18 cellular contexts compared by ENCODE assay signal in the genomic region with DNA sequence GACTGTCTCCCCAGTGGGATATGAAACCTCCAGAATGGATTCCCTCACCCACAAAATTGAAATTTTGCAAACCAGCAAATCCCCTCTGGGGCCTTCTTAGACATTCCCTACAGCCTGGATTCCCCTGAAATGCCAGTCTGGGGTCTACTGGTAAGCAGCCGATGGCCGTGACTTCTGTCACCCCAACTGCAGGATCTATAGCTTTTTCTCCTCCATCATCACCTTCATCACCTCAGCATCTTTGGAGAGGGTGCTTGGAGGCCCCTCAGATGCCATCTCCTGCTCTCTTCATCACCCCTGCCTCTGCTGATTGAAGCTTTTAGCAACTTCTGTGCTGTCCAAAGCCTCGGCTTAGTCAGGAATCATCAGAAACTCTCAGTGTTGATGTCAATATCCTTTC. TPM values are rescaled to one million over a fixed set of nuclear protein-coding genes. Genes with fewer than 3 reads are reported as not detected.
"Had no signal": no experiment of that assay in that cellular context is flagged by ENCODE, and none has a peak within 500 bp of the region (broad histone marks: within the 10 kb centered on the region; RNA-seq: fewer than 3 reads in every experiment).

No MANE protein-coding gene starts in this region.

- H3K27me3 ChIP-seq: vagina had no signal

- H3K4me1 ChIP-seq: parathyroid adenoma, upper lobe of right lung had no signal

- ATAC-seq: left lobe of liver; mucosa of descending colon; naive thymus-derived CD8-positive, alpha-beta T cell; upper lobe of right lung had no signal

- H3K36me3 Mint-ChIP-seq: naive thymus-derived CD8-positive, alpha-beta T cell had no signal

- H3K79me2 ChIP-seq: parathyroid adenoma had no signal

- H3K9ac ChIP-seq: parathyroid adenoma had no signal

- H3K4me3 ChIP-seq: mucosa of descending colon, right atrium auricular region, sigmoid colon, skin epidermis, stomach, upper lobe of right lung, vagina had no signal

- H3K36me3 ChIP-seq: right atrium auricular region, sigmoid colon, stomach, upper lobe of right lung, vagina had no signal

- DNase-seq: cerebellar nuclear complex; dermis blood vessel endothelial cell; glutamatergic neuron; islet precursor cell; mucosa of descending colon; naive thymus-derived CD8-positive, alpha-beta T cell; occipital lobe; sigmoid colon; stimulated activated CD4-positive, alpha-beta T cell treated with anti-CD3 and anti-CD28 coated beads, Interleukin-2, amount 100 ng/mL, for 24 hours; stimulated activated naive CD4-positive, alpha-beta T cell; stomach; substantia nigra; upper lobe of right lung had no signal

- H2AFZ ChIP-seq: parathyroid adenoma had no signal

- H3K27ac ChIP-seq: parathyroid adenoma, right atrium auricular region, skin epidermis, upper lobe of right lung, vagina had no signal

- H3K9me3 ChIP-seq: mucosa of descending colon, right atrium auricular region, sigmoid colon, stomach, upper lobe of right lung, vagina had no signal

RNA-seq across cellular contexts. Expression of gene KCNMA1, which starts 2.6 kb away (rescaled TPM):
- total RNA-seq: naive thymus-derived CD8-positive, alpha-beta T cell had no signal
